Comparison of ENCODE assay signal across 8 cellular contexts in genomic region chr4:82891728-82892466, GRCh38.
A peak's percentile ranks its signal among the peaks of the same experiment; 100 is the strongest.
DNase-seq lines count a peak whose midpoint lies in the region; ATAC-seq and TF ChIP-seq lines count a peak whose summit lies in the region.

No MANE protein-coding gene starts in this region.

- no peak overlapping the region for H3K9ac ChIP-seq in rectal smooth muscle tissue (ENCODE audit: low read length)

- peaks cover 77% of the 10 kb centered on the region for H3K79me2 ChIP-seq in ACC112 (ENCODE audit: control insufficient read depth, insufficient read depth, low read length, unreplicated experiment)

- H3K4me3 ChIP-seq in ACC112 (ENCODE audit: low read depth, low read length) (peak overlapping the region; percentile 99), fibroblast of pulmonary artery (replicated peaks; ENCODE audit: low read depth, low read length) (peak overlapping the region; percentile 83), rectal smooth muscle tissue (ENCODE audit: low read length) (peak overlapping the region; percentile 94)

- H3K36me3 ChIP-seq in ACC112 (ENCODE audit: insufficient read depth, low read length) (peaks cover 38% of the 10 kb centered on the region), rectal smooth muscle tissue (ENCODE audit: control insufficient read depth, insufficient read depth, low read length) (peaks cover 10% of the 10 kb centered on the region)

- H3K4me1 ChIP-seq in ACC112 (ENCODE audit: control insufficient read depth, insufficient read depth, low read length, unreplicated experiment): peaks cover 42% of the 10 kb centered on the region
- peaks cover 3% of the 10 kb centered on the region for H3K4me1 ChIP-seq in rectal smooth muscle tissue (ENCODE audit: control insufficient read depth, insufficient read depth, low read length)

- peak; percentile 6 for ATAC-seq in GM19455 (IDR thresholded peaks at IDR 0.05; ENCODE audit: unreplicated experiment)

- no peak overlapping the region for H2AFZ ChIP-seq in ACC112 (ENCODE audit: low read length, unreplicated experiment)

- H3K27ac ChIP-seq in ACC112 (ENCODE audit: low read depth, low read length): peak overlapping the region; percentile 97
- peak overlapping the region; percentile 97 for H3K27ac ChIP-seq in rectal smooth muscle tissue (ENCODE audit: low read depth, low read length)

- TF ChIP-seq CTCF in fibroblast of pulmonary artery (IDR thresholded peaks at IDR 0.05; ENCODE audit: low read length, missing control alignments): no peak

- DNase-seq in SW480 (ENCODE audit: low spot score): peak; percentile 23
- DNase-seq in fibroblast of pulmonary artery (ENCODE audit: low read depth): no peak
- DNase-seq in inferior parietal cortex (ENCODE audit: extremely low spot score): no peak
- DNase-seq in NCI-H146 (lab: John Stamatoyannopoulos, UW): no peak
- no peak for DNase-seq in OCI-M2 (lab: John Stamatoyannopoulos, UW; ENCODE audit: unreplicated experiment)

- no peaks in the 10 kb centered on the region for H3K27me3 ChIP-seq in ACC112 (ENCODE audit: insufficient read depth, low read length)
- H3K27me3 ChIP-seq in rectal smooth muscle tissue (ENCODE audit: control insufficient read depth, insufficient read depth, low read length): no peaks in the 10 kb centered on the region
